In genomic region chr22:25419247-25420113, GRCh38 we compare ENCODE assay signal across 9 cellular contexts.
A peak's percentile ranks its signal among the peaks of the same experiment; 100 is the strongest.
DNase-seq lines count a peak whose midpoint lies in the region; ATAC-seq lines count a peak whose summit lies in the region.
"Had no signal": no experiment of that assay in that cellular context is flagged by ENCODE, and none has a peak within 500 bp of the region (broad histone marks: within the 10 kb centered on the region; RNA-seq: fewer than 3 reads in every experiment).

No MANE protein-coding gene starts in this region.

- H3K27me3 ChIP-seq in skeletal muscle satellite cell (ENCODE audit: control insufficient read depth, insufficient read depth, low read length), result peaks cover 63% of the 10 kb centered on the region

- H3K9ac ChIP-seq in skeletal muscle satellite cell (ENCODE audit: low read depth, low read length), result no peak overlapping the region

- H3K9me3 ChIP-seq in skeletal muscle satellite cell (replicated peaks; ENCODE audit: low read length), result no peaks in the 10 kb centered on the region
- H3K9me3 ChIP-seq: A549 had no signal

- H3K4me1 ChIP-seq in skeletal muscle satellite cell (ENCODE audit: control insufficient read depth, insufficient read depth, low read length), result no peaks in the 10 kb centered on the region
- H3K4me1 ChIP-seq: A549 had no signal

- DNase-seq in NCI-H1092 treated with DMSO at 0.1 percent for 48 hours (lab: John Stamatoyannopoulos, UW) (peak; percentile 70), NCI-H1092 (lab: John Stamatoyannopoulos, UW) (no peak), SHP77 treated with DMSO at 0.1 percent for 48 hours (lab: John Stamatoyannopoulos, UW) (peak; percentile 47), left cardiac atrium (no peak), hippocampal formation (lab: John Stamatoyannopoulos, UW) (no peak), HK-2 (ENCODE audit: unreplicated experiment) (no peak), NCI-H2029 treated with DMSO at 0.1 percent for 48 hours (lab: John Stamatoyannopoulos, UW) (no peak)

- peak overlapping the region; percentile 37 for H3K4me3 ChIP-seq in skeletal muscle satellite cell (ENCODE audit: low read length)
- H3K4me3 ChIP-seq: A549 had no signal

- no peaks in the 10 kb centered on the region for H3K36me3 ChIP-seq in skeletal muscle satellite cell (ENCODE audit: insufficient read depth, low read length)

- intact Hi-C loops in left cardiac atrium (cut with DNase I), result loop anchor here in 1 of 2 donors (10.0 kb wide), 1 partner anchor 55 kb away; no protein-coding TSS in a partner anchor

- ATAC-seq in left cardiac atrium, result peak; percentile 58 to 71

- H3K4me2 ChIP-seq in skeletal muscle satellite cell (ENCODE audit: low read length), result peak overlapping the region; percentile 72
- H3K4me2 ChIP-seq: A549 had no signal

Comparison
In these comparisons a context has a peak if more than half of its experiments do, and no peak if none do; other contexts are left out.
1. DNase-seq: peak in NCI-H1092 treated with DMSO at 0.1 percent for 48 hours (single experiment) and SHP77 treated with DMSO at 0.1 percent for 48 hours (single experiment); none in NCI-H1092 (single experiment), left cardiac atrium (single experiment), hippocampal formation (0 of 2), HK-2 (single experiment) and NCI-H2029 treated with DMSO at 0.1 percent for 48 hours (single experiment).